8 cellular contexts compared by ENCODE assay signal in genomic region chr12:121888478-121889266, GRCh38. TPM values are rescaled to one million over a fixed set of nuclear protein-coding genes. Genes with fewer than 3 reads are reported as not detected.
DNase-seq lines count a peak whose midpoint lies in the region; ATAC-seq and TF ChIP-seq lines count a peak whose summit lies in the region.

PSMD9 (plus strand) TSS chr12:121888790; CDS start chr12:121888857, 67 bp downstream.

- H3K27ac Mint-ChIP-seq in endothelial cell (ENCODE audit: unreplicated experiment): peak within 1 kb of the TSS; percentile 89

- DNase-seq in DMS114 treated with DMSO at 0.1 percent for 48 hours (lab: John Stamatoyannopoulos, UW; ENCODE audit: unreplicated experiment): peak; percentile 94
- peak; percentile 91 for DNase-seq in HuH-7.5 (ENCODE audit: low spot score)
- peak; percentile 99 for DNase-seq in activated CD8-positive, alpha-beta memory T cell treated with anti-CD3 and anti-CD28 coated beads, Interleukin-2, amount 50 U/mL, for 48 hours
- DNase-seq in endothelial cell (ENCODE audit: low spot score): peak; percentile 98
- DNase-seq in midbrain (lab: John Stamatoyannopoulos, UW): peak; percentile 97
- peak; percentile 96 to 98 for DNase-seq in stimulated activated CD8-positive, alpha-beta memory T cell treated with anti-CD3 and anti-CD28 coated beads, Interleukin-2, amount 100 ng/mL, for 1 hour (ENCODE audit: low read depth in 2 of 2)

- H3K9me3 ChIP-seq in OCI-LY3 (ENCODE audit: insufficient read depth, low read length): no peaks in the 10 kb centered on the region

- no peaks in the 10 kb centered on the region for H3K27me3 Mint-ChIP-seq in endothelial cell (ENCODE audit: unreplicated experiment)

- H2AFZ ChIP-seq in OCI-LY3 (ENCODE audit: low read depth, low read length): peak within 1 kb of the TSS; percentile 88

- no peaks in the 10 kb centered on the region for H3K36me3 ChIP-seq in OCI-LY3 (replicated peaks; ENCODE audit: low read depth, low read length)

- H3K4me2 ChIP-seq in OCI-LY3 (ENCODE audit: low read length): peak within 1 kb of the TSS; percentile 84

- H3K4me1 ChIP-seq in OCI-LY3 (ENCODE audit: low read length): peaks cover 21% of the 10 kb centered on the region

- TF ChIP-seq CTCF in OCI-LY3 (IDR thresholded peaks at IDR 0.05; ENCODE audit: low read depth, low read length): peak; percentile 73
- no peak for TF ChIP-seq CTCF in endothelial cell (IDR thresholded peaks at IDR 0.05; ENCODE audit: unreplicated experiment)

- peak; percentile 85 for ATAC-seq in GM21526 (IDR thresholded peaks at IDR 0.05; ENCODE audit: low FRiP score, unreplicated experiment)

- peak within 1 kb of the TSS; percentile 98 for H3K4me3 Mint-ChIP-seq in endothelial cell (ENCODE audit: unreplicated experiment)

- peak within 1 kb of the TSS; percentile 83 for H3K4me3 ChIP-seq in OCI-LY3 (ENCODE audit: low read length)

- no peaks in the 10 kb centered on the region for H3K27me3 ChIP-seq in OCI-LY3 (ENCODE audit: low read depth, low read length)

- no peaks in the 10 kb centered on the region for H3K9me3 Mint-ChIP-seq in endothelial cell (ENCODE audit: unreplicated experiment)

- peaks cover 37% of the 10 kb centered on the region for H3K79me2 ChIP-seq in OCI-LY3 (ENCODE audit: low read length)

- H3K27ac ChIP-seq in OCI-LY3 (ENCODE audit: low read length): peak within 1 kb of the TSS; percentile 78

- no peaks in the 10 kb centered on the region for H4K20me1 ChIP-seq in OCI-LY3 (ENCODE audit: insufficient read depth, low read length)

- peak within 1 kb of the TSS; percentile 78 for H3K9ac ChIP-seq in OCI-LY3 (ENCODE audit: low read length)

- peaks cover 9% of the 10 kb centered on the region for H3K4me1 Mint-ChIP-seq in endothelial cell (ENCODE audit: unreplicated experiment)

- peaks cover 3% of the 10 kb centered on the region for H3K36me3 Mint-ChIP-seq in endothelial cell (ENCODE audit: low read depth, unreplicated experiment)

RNA-seq across cellular contexts. Expression of gene PSMD9, which starts in this region (rescaled TPM):
- 34.0 TPM for total RNA-seq in endothelial cell (ENCODE audit: unreplicated experiment)

Comparison
In these comparisons a context has a peak if more than half of its experiments do, and no peak if none do; other contexts are left out.
1. Peak in every context shown above with its lines: DNase-seq, ATAC-seq, H3K4me3 ChIP-seq and H3K27ac ChIP-seq.